9 cellular contexts compared by ENCODE assay signal in genomic region chr10:3173173-3173878, GRCh38. TPM values are rescaled to one million over a fixed set of nuclear protein-coding genes. Genes with fewer than 3 reads are reported as not detected.
A peak's percentile ranks its signal among the peaks of the same experiment; 100 is the strongest.
DNase-seq lines count a peak whose midpoint lies in the region; ATAC-seq and TF ChIP-seq lines count a peak whose summit lies in the region.
"Had no signal": no experiment of that assay in that cellular context is flagged by ENCODE, and none has a peak within 500 bp of the region (broad histone marks: within the 10 kb centered on the region; RNA-seq: fewer than 3 reads in every experiment).

No MANE protein-coding gene starts in this region.

- H3K23ac ChIP-seq in IMR-90 (ENCODE audit: low read depth, low read length): no peak overlapping the region

- no peak overlapping the region; the same call in 1 of the 2 replicates for H2AK5ac ChIP-seq in IMR-90 (ENCODE audit: low read depth, low read length)

- peak overlapping the region; percentile 69 for H3K4me2 ChIP-seq in IMR-90 (ENCODE audit: low read depth, low read length)

- H2BK15ac ChIP-seq in IMR-90 (ENCODE audit: low read depth, low read length): no peak overlapping the region

- H2AK9ac ChIP-seq in IMR-90 (replicated peaks; ENCODE audit: low read depth, low read length, poor library complexity): no peak overlapping the region

- H3K9me3 Mint-ChIP-seq in activated naive CD4-positive, alpha-beta T cell treated with anti-CD3 and anti-CD28 coated beads, Interleukin-2, amount 10 ng/mL, durations not matched to agents 7 days and 5 days: no peaks in the 10 kb centered on the region

- peak overlapping the region; percentile 45 for H3K4me3 ChIP-seq in IMR-90 (ENCODE audit: insufficient read depth, low read depth, low read length)

- peaks cover 23% of the 10 kb centered on the region for H3K4me1 Mint-ChIP-seq in activated naive CD4-positive, alpha-beta T cell treated with anti-CD3 and anti-CD28 coated beads, Interleukin-2, amount 10 ng/mL, durations not matched to agents 7 days and 5 days

- no peak overlapping the region for H3K18ac ChIP-seq in IMR-90 (ENCODE audit: low read depth, low read length)

- no peak overlapping the region for H3K4ac ChIP-seq in IMR-90 (ENCODE audit: low read depth, low read length)

- no peak overlapping the region for H4K5ac ChIP-seq in IMR-90 (ENCODE audit: low read depth, low read length)

- no peak for TF ChIP-seq RAD21 in IMR-90 (IDR thresholded peaks at IDR 0.05; ENCODE audit: low read length)

- H3K4me3 Mint-ChIP-seq in activated naive CD4-positive, alpha-beta T cell treated with anti-CD3 and anti-CD28 coated beads, Interleukin-2, amount 10 ng/mL, durations not matched to agents 7 days and 5 days: peak overlapping the region; percentile 69

- whole genome bisulfite sequencing in IMR-90 (ENCODE audit: extremely low coverage in 2 of 2, insufficient read length in 1 of 2), 2 experiments: 65% methylated on average over 15 of the region's 26 CpGs; no CpG with 5 or more reads in 1 of the 2 experiments

- TF ChIP-seq CTCF in IMR-90 (conservative IDR thresholded peaks at IDR 0.05; ENCODE audit: low read depth, low read length): no peak

- peaks cover 5 to 31% of the 10 kb centered on the region in 2 experiments for H3K79me1 ChIP-seq in IMR-90 (ENCODE audit: low read depth in 1 of 2, low read length in 2 of 2)

- H3K36me3 ChIP-seq in IMR-90 (ENCODE audit: control insufficient read depth, insufficient read depth, low read length): peaks cover 14% of the 10 kb centered on the region

- H3K27ac ChIP-seq in IMR-90 (ENCODE audit: insufficient read depth, low read length): no peak overlapping the region

- intact Hi-C loops in IMR-90 (cut with micrococcal nuclease): no loop called here

- peak overlapping the region; percentile 86 for H3K27ac Mint-ChIP-seq in activated naive CD4-positive, alpha-beta T cell treated with anti-CD3 and anti-CD28 coated beads, Interleukin-2, amount 10 ng/mL, durations not matched to agents 7 days and 5 days

- H2AFZ ChIP-seq in IMR-90 (replicated peaks; ENCODE audit: low read length, poor library complexity): peak overlapping the region; percentile 92

- ATAC-seq in GM21619 (IDR thresholded peaks at IDR 0.05; ENCODE audit: unreplicated experiment): peak; percentile 27
- no peak; the same call in 1 of the 2 replicates for ATAC-seq in IMR-90 (ENCODE audit: low read depth)

- H2BK5ac ChIP-seq in IMR-90 (ENCODE audit: low read depth, low read length, poor library complexity, severe bottlenecking): no peak overlapping the region

- peaks cover 28% of the 10 kb centered on the region for H3K27me3 Mint-ChIP-seq in activated naive CD4-positive, alpha-beta T cell treated with anti-CD3 and anti-CD28 coated beads, Interleukin-2, amount 10 ng/mL, durations not matched to agents 7 days and 5 days

- CTCF ChIA-PET in IMR-90 (lab: Yijun Ruan, JAX): interaction anchor here (0.7 kb wide), 1 partner anchor 24 kb away, joined by 5 read pairs; no protein-coding TSS in a partner anchor
- CTCF ChIA-PET in activated naive CD4-positive, alpha-beta T cell treated with anti-CD3 and anti-CD28 coated beads, Interleukin-2, amount 10 ng/mL, durations not matched to agents 7 days and 5 days (lab: Charles Lee): no interaction called here

- no peak for TF ChIP-seq POLR2A in IMR-90 (IDR thresholded peaks at IDR 0.05; ENCODE audit: low read depth, low read length)

- H2BK20ac ChIP-seq in IMR-90 (ENCODE audit: low read depth, low read length): no peak overlapping the region

- no peaks in the 10 kb centered on the region; the same call in 1 of the 2 replicates for H3K9me1 ChIP-seq in IMR-90 (ENCODE audit: insufficient read depth, low read length)

- peaks cover 7% of the 10 kb centered on the region for H3K27me3 ChIP-seq in IMR-90 (ENCODE audit: control insufficient read depth, insufficient read depth, low read length)
- H3K27me3 ChIP-seq: adrenal gland had no signal

- no peak overlapping the region for H3K14ac ChIP-seq in IMR-90 (replicated peaks; ENCODE audit: low read depth, low read length)

- no peaks in the 10 kb centered on the region for H3K9me3 ChIP-seq in IMR-90 (ENCODE audit: control insufficient read depth, insufficient read depth, low read length)
- H3K9me3 ChIP-seq: adrenal gland had no signal

- H4K20me1 ChIP-seq in IMR-90 (ENCODE audit: insufficient read depth, low read length): peaks cover 5% of the 10 kb centered on the region; the same call in 1 of the 2 replicates

- H4K91ac ChIP-seq in IMR-90 (ENCODE audit: insufficient read depth, low read depth, low read length): no peak overlapping the region

- dilution Hi-C loops in IMR-90 (cut with HindIII; ENCODE audit: low sequenced_read_pairs, unreplicated experiment): no loop called here

- BruUV-seq in IMR-90 (replicated peaks; lab: Mats Ljungman, UMichigan): no TSS peak

- H3K36me3 Mint-ChIP-seq in activated naive CD4-positive, alpha-beta T cell treated with anti-CD3 and anti-CD28 coated beads, Interleukin-2, amount 10 ng/mL, durations not matched to agents 7 days and 5 days: peaks cover 8% of the 10 kb centered on the region

- H3K9ac ChIP-seq in IMR-90 (ENCODE audit: low read depth, low read length): no peak overlapping the region

- H3K56ac ChIP-seq in IMR-90 (ENCODE audit: extremely low read depth, insufficient read depth, low read length): no peak overlapping the region

- DNase-seq in NCI-H2081 treated with DMSO at 0.1 percent for 48 hours (lab: John Stamatoyannopoulos, UW): peak; percentile 38
- DNase-seq in NCI-H2081 (lab: John Stamatoyannopoulos, UW): no peak
- DNase-seq in IMR-90: no peak
- no peak for DNase-seq in activated naive CD4-positive, alpha-beta T cell treated with anti-CD3 and anti-CD28 coated beads, Interleukin-2, amount 10 ng/mL, durations not matched to agents 7 days and 5 days
- DNase-seq in iPS DF 4.7 (ENCODE audit: extremely low read depth, low spot score): peak; percentile 95
- DNase-seq in stimulated activated CD8-positive, alpha-beta memory T cell treated with anti-CD3 and anti-CD28 coated beads, Interleukin-2, amount 100 ng/mL, for 48 hours (ENCODE audit: low read depth in 2 of 2): peak; percentile 57 to 74
- no peak for DNase-seq in ecto neural progenitor cell (ENCODE audit: low spot score)

- in situ Hi-C loops in IMR-90 (cut with MboI; ENCODE audit: low sequenced_read_pairs): no loop called here

- no peak overlapping the region for H2BK120ac ChIP-seq in IMR-90 (ENCODE audit: low read depth, low read length)

- POLR2A ChIA-PET in IMR-90 (lab: Charles Lee; ENCODE audit: unreplicated experiment): no interaction called here

- peak overlapping the region in 1 of 2 experiments; percentile 34; a peak in 1 of 4 replicates for H4K8ac ChIP-seq in IMR-90 (ENCODE audit: low read depth in 2 of 2, low read length in 2 of 2)

- 0 out of 2 replicates have a peak, but pooled peaks cover 1% of the 10 kb centered on the region for H3K4me1 ChIP-seq in IMR-90 (ENCODE audit: control insufficient read depth, insufficient read depth, low read length)

TF ChIP-seq in IMR-90, 13 proteins besides CTCF, POLR2A, EP300 and RAD21:
- TF ChIP-seq CHD1 (IDR thresholded peaks at IDR 0.05; ENCODE audit: low read depth, low read length) (no peak), MAFK (IDR thresholded peaks at IDR 0.05; ENCODE audit: low read depth, low read length) (no peak), CEBPB (IDR thresholded peaks at IDR 0.05; ENCODE audit: low read depth, low read length) (no peak), MAZ (IDR thresholded peaks at IDR 0.05; ENCODE audit: borderline replicate concordance, low read depth, low read length) (no peak), NFE2L2 (IDR thresholded peaks at IDR 0.05; ENCODE audit: low read depth, low read length) (no peak), FOS (IDR thresholded peaks at IDR 0.05; ENCODE audit: low read depth, low read length) (no peak)

RNA-seq across cellular contexts. Expression of gene PITRM1, which starts 0.7 kb away (rescaled TPM):
- 111 and 124 TPM in 2 replicates for total RNA-seq in IMR-90 (2012; rRNA removed)
- polyA plus RNA-seq in IMR-90 (2012; rRNA removed): 92.3 and 97.1 TPM in 2 replicates
- polyA plus RNA-seq in IMR-90 (2012; cell fraction: cytosol; rRNA removed): 54.3 and 69.2 TPM in 2 replicates
- 219 and 253 TPM in 2 replicates for polyA plus RNA-seq in IMR-90 (2012; cell fraction: nucleus; rRNA removed; ENCODE audit: low replicate concordance)

Comparison
In these comparisons a context has a peak if more than half of its experiments do, and no peak if none do; other contexts are left out.
1. DNase-seq: peak in NCI-H2081 treated with DMSO at 0.1 percent for 48 hours (single experiment), iPS DF 4.7 (single experiment) and stimulated activated CD8-positive, alpha-beta memory T cell treated with anti-CD3 and anti-CD28 coated beads, Interleukin-2, amount 100 ng/mL, for 48 hours (2 of 2); none in NCI-H2081 (0 of 2), IMR-90 (single experiment), activated naive CD4-positive, alpha-beta T cell treated with anti-CD3 and anti-CD28 coated beads, Interleukin-2, amount 10 ng/mL, durations not matched to agents 7 days and 5 days (single experiment) and ecto neural progenitor cell (single experiment).